ENCODE assay signal across 8 cellular contexts in genomic region chr20:38471987-38472512, GRCh38. TPM values are rescaled to one million over a fixed set of nuclear protein-coding genes. Genes with fewer than 3 reads are reported as not detected.
DNase-seq lines count a peak whose midpoint lies in the region; ATAC-seq and TF ChIP-seq lines count a peak whose summit lies in the region.

No MANE protein-coding gene starts in this region.

- ATAC-seq in GM18907 (IDR thresholded peaks at IDR 0.05; ENCODE audit: unreplicated experiment) (peak; percentile 3), HG03457 (IDR thresholded peaks at IDR 0.05; ENCODE audit: unreplicated experiment) (no peak)

- H3K9me3 ChIP-seq in fibroblast of lung (ENCODE audit: control insufficient read depth, insufficient read depth, low read depth, low read length) = no peaks in the 10 kb centered on the region

- POLR2A ChIA-PET in RWPE1 (lab: Yijun Ruan, JAX; ENCODE audit: low non-redundant PET) = interaction anchor here (1.5 to 2.2 kb wide), 2 partner anchors 18 to 37 kb away, joined by 14 to 17 read pairs; partner anchors contain the start of gene SNHG17

- DNase-seq in RWPE1 (ENCODE audit: low spot score) (no peak), fibroblast of lung (ENCODE audit: low read depth in 2 of 2) (no peak), retinal pigment epithelial cell (ENCODE audit: low read depth) (no peak), NCI-H1105 treated with DMSO at 0.1 percent for 48 hours (lab: John Stamatoyannopoulos, UW) (no peak), A172 (ENCODE audit: low spot score) (no peak), NCI-H345 (lab: John Stamatoyannopoulos, UW) (no peak)

- TF ChIP-seq CTCF in RWPE1 (conservative IDR thresholded peaks at IDR 0.05; ENCODE audit: low read depth) = no peak
- TF ChIP-seq CTCF in fibroblast of lung (conservative IDR thresholded peaks at IDR 0.05 in 1 of 2, IDR thresholded peaks at IDR 0.05 in 1 of 2; ENCODE audit: low read depth in 1 of 2, low read length in 2 of 2) = no peak
- no peak for TF ChIP-seq CTCF in retinal pigment epithelial cell (conservative IDR thresholded peaks at IDR 0.05; ENCODE audit: low read depth, low read length)

- H2AFZ ChIP-seq in fibroblast of lung (ENCODE audit: low read length) = peak overlapping the region; percentile 99

- CTCF ChIA-PET in RWPE1 (lab: Yijun Ruan, JAX) = interaction anchor here (0.7 to 2.3 kb wide), 8 partner anchors 19 to 908 kb away, joined by 3 to 17 read pairs (median 4); partner anchors contain the start of gene SNHG17

- H3K79me2 ChIP-seq in fibroblast of lung (ENCODE audit: control insufficient read depth, insufficient read depth, low read length) = peaks cover 38% of the 10 kb centered on the region

- peaks cover 6% of the 10 kb centered on the region for H3K4me1 ChIP-seq in fibroblast of lung (ENCODE audit: control insufficient read depth, extremely low read depth, insufficient read depth, low read length)

- H3K9ac ChIP-seq in fibroblast of lung (ENCODE audit: insufficient read depth, low read length) = peak overlapping the region; percentile 34

- H3K4me2 ChIP-seq in fibroblast of lung (ENCODE audit: extremely low read depth, insufficient read depth, low read length) = peak overlapping the region; percentile 95

- peak overlapping the region; percentile 84 for H3K27ac ChIP-seq in RWPE1
- no peak overlapping the region for H3K27ac ChIP-seq in fibroblast of lung (ENCODE audit: insufficient read depth, low read length)

- H3K27me3 ChIP-seq in fibroblast of lung (ENCODE audit: control insufficient read depth, insufficient read depth, low read length) = peaks cover 3% of the 10 kb centered on the region

- no peaks in the 10 kb centered on the region for H3K36me3 ChIP-seq in fibroblast of lung (ENCODE audit: control insufficient read depth, insufficient read depth, low read length)

- H4K20me1 ChIP-seq in fibroblast of lung (ENCODE audit: control insufficient read depth, extremely low read depth, insufficient read depth, low read length) = peaks cover 3% of the 10 kb centered on the region

- peak overlapping the region; percentile 70 to 95 (median 85) for H3K4me3 ChIP-seq in fibroblast of lung (replicated peaks in 1 of 4; ENCODE audit: control extremely low read depth in 1 of 4, insufficient read depth in 1 of 4, low read depth in 3 of 4, low read length in 4 of 4)
- peak overlapping the region; percentile 84 for H3K4me3 ChIP-seq in retinal pigment epithelial cell (ENCODE audit: low read length)

RNA-seq across cellular contexts. Expression of gene RALGAPB, which starts 0.6 kb away (rescaled TPM):
- 22.1 and 31.4 TPM in 2 replicates for total RNA-seq in fibroblast of lung
- 15.6 and 19.5 TPM in 2 replicates for polyA plus RNA-seq in fibroblast of lung
- polyA plus RNA-seq in fibroblast of lung (2012) = 12.7 and 15.4 TPM in 2 replicates
- 13.8 and 15.2 TPM in 2 replicates for polyA minus RNA-seq in fibroblast of lung (ENCODE audit: low replicate concordance)
- total RNA-seq in A172 (2014; rRNA removed; shearing (Covaris generic)) = 20.0 and 20.8 TPM in 2 replicates

RNA-seq across cellular contexts. Expression of gene SNHG17, which starts 36.9 kb away (rescaled TPM):
- 5.4 and 10.6 TPM in 2 replicates for total RNA-seq in fibroblast of lung
- polyA plus RNA-seq in fibroblast of lung = 15.0 and 50.2 TPM in 2 replicates
- 20.8 and 99.2 TPM in 2 replicates for polyA plus RNA-seq in fibroblast of lung (2012)
- polyA minus RNA-seq in fibroblast of lung (ENCODE audit: low replicate concordance) = 17.0 and 65.8 TPM in 2 replicates
- total RNA-seq in A172 (2014; rRNA removed; shearing (Covaris generic)) = 8.5 and 10.1 TPM in 2 replicates
